In the genomic region with DNA sequence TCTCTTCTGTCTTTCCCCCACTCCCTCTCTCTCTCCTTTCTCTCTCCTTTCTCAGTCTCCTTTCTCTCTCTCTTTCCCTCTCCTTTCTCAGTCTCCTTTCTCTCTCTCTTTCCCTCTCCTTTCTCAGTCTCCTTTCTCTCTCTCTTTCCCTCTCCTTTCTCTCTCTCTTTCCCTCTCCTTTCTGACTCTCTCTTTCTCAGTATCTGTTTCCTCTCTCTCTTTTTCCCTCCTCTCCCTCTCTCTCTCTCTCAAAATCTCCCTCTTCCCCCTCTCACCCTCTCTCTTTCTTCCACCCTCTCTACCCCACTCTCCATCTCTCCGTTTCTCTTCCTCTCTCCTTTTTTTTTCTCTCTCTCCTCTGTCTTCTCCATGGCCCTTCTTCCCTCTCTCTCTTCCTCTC, we compare ENCODE assay signal across 8 cellular contexts.
"Had no signal": no experiment of that assay in that cellular context is flagged by ENCODE, and none has a peak within 500 bp of the region (broad histone marks: within the 10 kb centered on the region; RNA-seq: fewer than 3 reads in every experiment).

No MANE protein-coding gene starts in this region.

- H3K4me3 ChIP-seq: HAP-1 had no signal

- H3K27ac ChIP-seq: KMS-11 had no signal

- H3K4me1 ChIP-seq: HAP-1 had no signal

- FAIRE-seq: HTR-8/SVneo had no signal

- H3K36me3 ChIP-seq: HAP-1 had no signal

- DNase-seq: GOT3, IMR-90, Karpas-422, KBM-7 had no signal

- H3K4me2 ChIP-seq: KMS-11 had no signal

- H3K9ac ChIP-seq: KMS-11 had no signal

- ATAC-seq: HCT116 had no signal

- H3K9me3 ChIP-seq: HAP-1 had no signal
